8 cellular contexts compared by ENCODE assay signal in genomic region chr10:119305860-119306513, GRCh38.
DNase-seq lines count a peak whose midpoint lies in the region; ATAC-seq and TF ChIP-seq lines count a peak whose summit lies in the region.

No MANE protein-coding gene starts in this region.

- peaks cover 26% of the 10 kb centered on the region for H3K36me3 Mint-ChIP-seq in effector memory CD8-positive, alpha-beta T cell (ENCODE audit: insufficient read depth)

- intact Hi-C loops in thyroid gland (cut with DNase I): no loop called here

- 66 to 67% methylated on average over 9 to 11 of the region's 11 CpGs for WGBS in thyroid gland, 2 donors

- H3K27ac ChIP-seq in neutrophil (peak overlapping the region; percentile 67), thyroid gland (peak overlapping the region in 2 of 3 donors; percentile 51 to 67)

- no peaks in the 10 kb centered on the region for H3K9me3 Mint-ChIP-seq in effector memory CD8-positive, alpha-beta T cell

- H3K9me3 ChIP-seq in neutrophil (no peaks in the 10 kb centered on the region), thyroid gland (no peaks in the 10 kb centered on the region)

- H3K4me1 ChIP-seq in neutrophil (ENCODE audit: control insufficient read depth in 1 of 2, insufficient read depth in 1 of 2, low read depth in 1 of 2, low read length in 1 of 2) (peaks cover 16 to 31% of the 10 kb centered on the region in 2 experiments), thyroid gland (peaks cover 20 to 78% of the 10 kb centered on the region in 2 donors)

- H3K4me3 ChIP-seq in neutrophil (ENCODE audit: low read depth in 1 of 2, low read length in 1 of 2): peak overlapping the region in 1 of 2 experiments; percentile 45
- H3K4me3 ChIP-seq in thyroid gland (replicated peaks in 1 of 3): no peak overlapping the region

- peaks cover 61 to 67% of the 10 kb centered on the region in 2 donors for H3K4me1 Mint-ChIP-seq in effector memory CD8-positive, alpha-beta T cell (ENCODE audit: low read depth in 2 of 2)

- H3K36me3 ChIP-seq in neutrophil: no peaks in the 10 kb centered on the region
- no peaks in the 10 kb centered on the region for H3K36me3 ChIP-seq in thyroid gland

- H3K4me3 Mint-ChIP-seq in effector memory CD8-positive, alpha-beta T cell: peak overlapping the region; percentile 82 to 87

- ATAC-seq in HG02610 (IDR thresholded peaks at IDR 0.05; ENCODE audit: unreplicated experiment): peak; percentile 63
- peak; percentile 80 for ATAC-seq in effector memory CD8-positive, alpha-beta T cell (replicated peaks)

- H3K27me3 ChIP-seq in neutrophil: peaks cover 25% of the 10 kb centered on the region
- H3K27me3 ChIP-seq in thyroid gland: no peaks in the 10 kb centered on the region

- H3K27ac Mint-ChIP-seq in effector memory CD8-positive, alpha-beta T cell: peak overlapping the region; percentile 98 to 99

- TF ChIP-seq CTCF in GM13977 (IDR thresholded peaks at IDR 0.05; ENCODE audit: extremely low read depth, insufficient read depth, missing control alignments): no peak
- TF ChIP-seq CTCF in neutrophil (IDR thresholded peaks at IDR 0.05): no peak
- TF ChIP-seq CTCF in thyroid gland (IDR thresholded peaks at IDR 0.05): no peak

- DNase-seq in GM13977 (ENCODE audit: low spot score): peak; percentile 75
- peak; percentile 22 for DNase-seq in NCI-H1694 (lab: John Stamatoyannopoulos, UW)
- DNase-seq in activated CD4-positive, alpha-beta T cell treated with anti-CD3 and anti-CD28 coated beads, Interleukin-2, amount 50 U/mL, for 4 hours: peak; percentile 81 to 83
- DNase-seq in effector memory CD8-positive, alpha-beta T cell: peak; percentile 76 to 78 (median 76)
- peak in 1 of 2 donors; percentile 29 for DNase-seq in thyroid gland
- no peak for DNase-seq in NCI-H187 (lab: John Stamatoyannopoulos, UW)

- in situ Hi-C loops in GM13977 (cut with MboI; ENCODE audit: low pct_unique_long_range_greater_than_20kb, low sequenced_read_pairs, unreplicated experiment): no loop called here

- no peak for TF ChIP-seq POLR2A in thyroid gland (IDR thresholded peaks at IDR 0.05)

- H3K27me3 Mint-ChIP-seq in effector memory CD8-positive, alpha-beta T cell: no peaks in the 10 kb centered on the region

Comparison
In these comparisons a context has a peak if more than half of its experiments do, and no peak if none do; other contexts are left out.
1. DNase-seq: peak in GM13977 (single experiment), NCI-H1694 (single experiment), activated CD4-positive, alpha-beta T cell treated with anti-CD3 and anti-CD28 coated beads, Interleukin-2, amount 50 U/mL, for 4 hours (2 of 2) and effector memory CD8-positive, alpha-beta T cell (3 of 3); none in NCI-H187 (0 of 2).